8 cellular contexts compared by ENCODE assay signal in genomic region chr20:34525709-34526416, GRCh38. TPM values are rescaled to one million over a fixed set of nuclear protein-coding genes. Genes with fewer than 3 reads are reported as not detected.
DNase-seq lines count a peak whose midpoint lies in the region; ATAC-seq, FAIRE-seq and TF ChIP-seq lines count a peak whose summit lies in the region.

No MANE protein-coding gene starts in this region.

- peaks cover 33 to 53% of the 10 kb centered on the region in 2 experiments for H3K36me3 ChIP-seq in keratinocyte (ENCODE audit: control insufficient read depth in 2 of 2, extremely low read depth in 1 of 2, insufficient read depth in 2 of 2, low read length in 2 of 2)

- peak overlapping the region; percentile 82 for H3K27ac ChIP-seq in keratinocyte (ENCODE audit: control insufficient read depth, insufficient read depth, low read length)

- H4K20me1 ChIP-seq in keratinocyte (ENCODE audit: control insufficient read depth, extremely low read depth, insufficient read depth, low read length) = peaks cover 20% of the 10 kb centered on the region

- intact Hi-C loops in natural killer cell (cut with micrococcal nuclease) = no loop called here
- intact Hi-C loops in activated T-helper 2 cell treated with anti-CD3 and anti-CD28 coated beads, Interferon-gamma antibody, Interleukin-2, Interleukin-4, amounts not matched to agents 10 μg/mL and 5 μg/mL and 100 μg/mL, durations not matched to agents 14 hours and 24 hours and 36 hours (cut with micrococcal nuclease) = no loop called here

- dilution Hi-C loops in keratinocyte (cut with MboI; ENCODE audit: extremely low pct_ligation_motif_present, low sequenced_read_pairs) = no loop called here

- TF ChIP-seq CTCF in astrocyte of the spinal cord (IDR thresholded peaks at IDR 0.05; ENCODE audit: low read depth, low read length) (no peak), keratinocyte (optimal IDR thresholded peaks at IDR 0.05 in 1 of 3, IDR thresholded peaks at IDR 0.05 in 1 of 3, conservative IDR thresholded peaks at IDR 0.05 in 1 of 3; ENCODE audit: extremely low read depth in 1 of 3, insufficient read depth in 2 of 3, low read length in 3 of 3) (no peak), natural killer cell (IDR thresholded peaks at IDR 0.05) (no peak)

- H3K27ac Mint-ChIP-seq in natural killer cell = peak overlapping the region in 1 of 2 donors; percentile 8
- H3K27ac Mint-ChIP-seq in activated T-helper 2 cell treated with anti-CD3 and anti-CD28 coated beads, Interferon-gamma antibody, Interleukin-2, Interleukin-4, amounts not matched to agents 10 μg/mL and 5 μg/mL and 100 μg/mL, durations not matched to agents 14 hours and 24 hours and 36 hours = no peak overlapping the region

- H3K27me3 ChIP-seq in keratinocyte (ENCODE audit: control insufficient read depth, extremely low read depth, insufficient read depth, low read length) = no peaks in the 10 kb centered on the region

- no peak overlapping the region for H3K4me3 Mint-ChIP-seq in natural killer cell
- H3K4me3 Mint-ChIP-seq in activated T-helper 2 cell treated with anti-CD3 and anti-CD28 coated beads, Interferon-gamma antibody, Interleukin-2, Interleukin-4, amounts not matched to agents 10 μg/mL and 5 μg/mL and 100 μg/mL, durations not matched to agents 14 hours and 24 hours and 36 hours (ENCODE audit: low read depth) = no peak overlapping the region

- peak overlapping the region; percentile 53 for H3K9ac ChIP-seq in keratinocyte (ENCODE audit: control insufficient read depth, extremely low read depth, insufficient read depth, low read length)

- in situ Hi-C loops in ACHN (cut with HindIII; ENCODE audit: low pct_ligation_motif_present, low pct_unique_long_range_greater_than_20kb, low sequenced_read_pairs) (no loop called here), astrocyte of the spinal cord (cut with HindIII; ENCODE audit: low sequenced_read_pairs) (no loop called here)

- H3K9me3 ChIP-seq in keratinocyte (ENCODE audit: control insufficient read depth, low read depth, low read length) = no peaks in the 10 kb centered on the region

- no peak overlapping the region for H2AFZ ChIP-seq in keratinocyte (ENCODE audit: control insufficient read depth, low read length)

- peaks cover 42 to 47% of the 10 kb centered on the region in 2 donors for H3K4me1 Mint-ChIP-seq in natural killer cell
- peaks cover 4% of the 10 kb centered on the region for H3K4me1 Mint-ChIP-seq in activated T-helper 2 cell treated with anti-CD3 and anti-CD28 coated beads, Interferon-gamma antibody, Interleukin-2, Interleukin-4, amounts not matched to agents 10 μg/mL and 5 μg/mL and 100 μg/mL, durations not matched to agents 14 hours and 24 hours and 36 hours (ENCODE audit: low read depth)

- no peak for ATAC-seq in natural killer cell
- ATAC-seq in GM19467 (IDR thresholded peaks at IDR 0.05; ENCODE audit: unreplicated experiment) = no peak

- FAIRE-seq in keratinocyte (lab: Jason Lieb, UNC) = peak; percentile 89

- H3K9me3 Mint-ChIP-seq in natural killer cell = no peaks in the 10 kb centered on the region
- H3K9me3 Mint-ChIP-seq in activated T-helper 2 cell treated with anti-CD3 and anti-CD28 coated beads, Interferon-gamma antibody, Interleukin-2, Interleukin-4, amounts not matched to agents 10 μg/mL and 5 μg/mL and 100 μg/mL, durations not matched to agents 14 hours and 24 hours and 36 hours = no peaks in the 10 kb centered on the region

- H3K36me3 Mint-ChIP-seq in natural killer cell = no peaks in the 10 kb centered on the region
- peaks cover 49% of the 10 kb centered on the region for H3K36me3 Mint-ChIP-seq in activated T-helper 2 cell treated with anti-CD3 and anti-CD28 coated beads, Interferon-gamma antibody, Interleukin-2, Interleukin-4, amounts not matched to agents 10 μg/mL and 5 μg/mL and 100 μg/mL, durations not matched to agents 14 hours and 24 hours and 36 hours (ENCODE audit: low read depth)

- DNase-seq in ACHN (peak; percentile 93), LHCN-M2 (ENCODE audit: low read depth) (peak; percentile 100), astrocyte of the spinal cord (ENCODE audit: low read depth, low spot score) (peak; percentile 97), keratinocyte (ENCODE audit: low read depth, low spot score) (peak; percentile 99), natural killer cell (no peak)
- DNase-seq in stimulated activated CD8-positive, alpha-beta memory T cell treated with anti-CD3 and anti-CD28 coated beads, Interleukin-4, amount 100 ng/mL, for 48 hours = peak; percentile 10
- DNase-seq in activated T-helper 2 cell treated with anti-CD3 and anti-CD28 coated beads, Interferon-gamma antibody, Interleukin-2, Interleukin-4, amounts not matched to agents 10 μg/mL and 5 μg/mL and 100 μg/mL, durations not matched to agents 14 hours and 24 hours and 36 hours (ENCODE audit: low spot score) = no peak

- H3K27me3 Mint-ChIP-seq in natural killer cell (ENCODE audit: low read depth in 2 of 2) = no peaks in the 10 kb centered on the region
- H3K27me3 Mint-ChIP-seq in activated T-helper 2 cell treated with anti-CD3 and anti-CD28 coated beads, Interferon-gamma antibody, Interleukin-2, Interleukin-4, amounts not matched to agents 10 μg/mL and 5 μg/mL and 100 μg/mL, durations not matched to agents 14 hours and 24 hours and 36 hours (ENCODE audit: low read depth) = no peaks in the 10 kb centered on the region

- peaks cover 22% of the 10 kb centered on the region for H3K4me1 ChIP-seq in keratinocyte (ENCODE audit: control insufficient read depth, extremely low read depth, insufficient read depth, low read length)

- H3K79me2 ChIP-seq in keratinocyte (ENCODE audit: control insufficient read depth, insufficient read depth, low read length) = peaks cover 39% of the 10 kb centered on the region

- no peaks in the 10 kb centered on the region for H3K9me1 ChIP-seq in keratinocyte (ENCODE audit: control insufficient read depth, extremely low read depth, insufficient read depth, low read length)

- H3K4me2 ChIP-seq in keratinocyte (ENCODE audit: control insufficient read depth, extremely low read depth, insufficient read depth, low read depth, low read length) = peak overlapping the region; percentile 60

- H3K4me3 ChIP-seq in astrocyte of the spinal cord (ENCODE audit: low read depth, low read length) (no peak overlapping the region), keratinocyte (ENCODE audit: control insufficient read depth in 2 of 3, extremely low read depth in 1 of 3, insufficient read depth in 2 of 3, low read depth in 1 of 3, low read length in 3 of 3) (peak overlapping the region in 1 of 3 experiments; percentile 3)

RNA-seq across cellular contexts. Expression of gene DYNLRB1, which starts 9.6 kb away (rescaled TPM):
- total RNA-seq in LHCN-M2 (2014; rRNA removed) = 133 and 177 TPM in 2 replicates
- polyA plus RNA-seq in LHCN-M2 (2012) = 493 TPM
- polyA plus RNA-seq in keratinocyte = 126 to 227 TPM (median 156 TPM) in 3 replicates
- polyA plus RNA-seq in keratinocyte (2011; ENCODE audit: low read depth) = 50.1 TPM
- 204 and 229 TPM in 2 replicates for polyA plus RNA-seq in keratinocyte (2011; cell fraction: cytosol; rRNA removed)
- polyA plus RNA-seq in keratinocyte (2011; cell fraction: nucleus; rRNA removed) = 83.6 and 89.5 TPM in 2 replicates
- 242 and 320 TPM in 2 replicates for polyA plus RNA-seq in keratinocyte (2012; ENCODE audit: low replicate concordance)
- polyA minus RNA-seq in keratinocyte = 133 to 171 TPM (median 164 TPM) in 3 replicates
- 79.2 TPM for polyA minus RNA-seq in keratinocyte (2011; cell fraction: cytosol; rRNA and poly(A)+ RNA removed)
- 24.8 and 40.3 TPM in 2 replicates for polyA minus RNA-seq in keratinocyte (2011; cell fraction: nucleus; rRNA and poly(A)+ RNA removed)
- 10 to 100 TPM; 58.7 to 65.5 (median 61.4) TPM for total RNA-seq in natural killer cell
- total RNA-seq in activated T-helper 2 cell treated with anti-CD3 and anti-CD28 coated beads, Interferon-gamma antibody, Interleukin-2, Interleukin-4, amounts not matched to agents 10 μg/mL and 5 μg/mL and 100 μg/mL, durations not matched to agents 14 hours and 24 hours and 36 hours = 104 and 112 TPM in 2 replicates

RNA-seq across cellular contexts. Expression of gene MAP1LC3A, which starts 32.7 kb away (rescaled TPM):
- 41.0 and 44.2 TPM in 2 replicates for total RNA-seq in LHCN-M2 (2014; rRNA removed)
- polyA plus RNA-seq in LHCN-M2 (2012) = 72.0 TPM
- polyA plus RNA-seq in keratinocyte = 1.7 to 2.9 TPM (median 2.2 TPM) in 3 replicates
- polyA plus RNA-seq in keratinocyte (2011; ENCODE audit: low read depth) = 8.8 TPM
- polyA plus RNA-seq in keratinocyte (2011; cell fraction: cytosol; rRNA removed) = 1.6 and 2.0 TPM in 2 replicates
- polyA plus RNA-seq in keratinocyte (2011; cell fraction: nucleus; rRNA removed) = 1.3 and 2.3 TPM in 2 replicates
- 2.9 and 12.5 TPM in 2 replicates for polyA plus RNA-seq in keratinocyte (2012; ENCODE audit: low replicate concordance)
- 1.6 to 1.7 TPM in 2 of 3 replicates, not detected in the other for polyA minus RNA-seq in keratinocyte
- polyA minus RNA-seq in keratinocyte (2011; cell fraction: cytosol; rRNA and poly(A)+ RNA removed) = 4.8 TPM
- 1.5 and 1.7 TPM in 2 replicates for polyA minus RNA-seq in keratinocyte (2011; cell fraction: nucleus; rRNA and poly(A)+ RNA removed)
- total RNA-seq in natural killer cell = 10 to 100 TPM; 12.7 to 20.4 (median 19.8) TPM
- 2.4 and 3.3 TPM in 2 replicates for total RNA-seq in activated T-helper 2 cell treated with anti-CD3 and anti-CD28 coated beads, Interferon-gamma antibody, Interleukin-2, Interleukin-4, amounts not matched to agents 10 μg/mL and 5 μg/mL and 100 μg/mL, durations not matched to agents 14 hours and 24 hours and 36 hours

Comparison
In these comparisons a context has a peak if more than half of its experiments do, and no peak if none do; other contexts are left out.
1. DNase-seq: peak in ACHN (single experiment), LHCN-M2 (single experiment), astrocyte of the spinal cord (single experiment), keratinocyte (single experiment) and stimulated activated CD8-positive, alpha-beta memory T cell treated with anti-CD3 and anti-CD28 coated beads, Interleukin-4, amount 100 ng/mL, for 48 hours (single experiment); none in natural killer cell (single experiment) and activated T-helper 2 cell treated with anti-CD3 and anti-CD28 coated beads, Interferon-gamma antibody, Interleukin-2, Interleukin-4, amounts not matched to agents 10 μg/mL and 5 μg/mL and 100 μg/mL, durations not matched to agents 14 hours and 24 hours and 36 hours (single experiment).